8 cellular contexts compared by ENCODE assay signal in genomic region chr1:110203021-110203661, GRCh38. TPM values are rescaled to one million over a fixed set of nuclear protein-coding genes. Genes with fewer than 3 reads are reported as not detected.
DNase-seq lines count a peak whose midpoint lies in the region; ATAC-seq, FAIRE-seq and TF ChIP-seq lines count a peak whose summit lies in the region.

No MANE protein-coding gene starts in this region.

- no peak overlapping the region for H3K27ac ChIP-seq in KMS-11
- no peak overlapping the region for H3K27ac ChIP-seq in upper lobe of right lung

- H3K4me3 ChIP-seq in KMS-11 (IDR thresholded peaks at IDR 0.05; ENCODE audit: insufficient read depth, low read depth, low read length) (no peak overlapping the region), fibroblast of mammary gland (ENCODE audit: control insufficient read depth, low read depth, low read length) (no peak overlapping the region), upper lobe of right lung (no peak overlapping the region)

- H3K27me3 ChIP-seq in KMS-11 (ENCODE audit: insufficient read depth, low read depth) (no peaks in the 10 kb centered on the region), upper lobe of right lung (no peaks in the 10 kb centered on the region)

- no peak overlapping the region for H3K9ac ChIP-seq in KMS-11

- no peaks in the 10 kb centered on the region for H3K79me2 ChIP-seq in KMS-11 (ENCODE audit: insufficient read depth, low read depth)

- no peak for FAIRE-seq in RCC 7860 (lab: Jason Lieb, UNC)

- no peaks in the 10 kb centered on the region for H3K36me3 ChIP-seq in KMS-11 (ENCODE audit: insufficient read depth)
- H3K36me3 ChIP-seq in upper lobe of right lung, result no peaks in the 10 kb centered on the region

- no peaks in the 10 kb centered on the region for H3K9me3 ChIP-seq in upper lobe of right lung

- ATAC-seq in upper lobe of right lung (peak; percentile 65), HG03457 (IDR thresholded peaks at IDR 0.05; ENCODE audit: unreplicated experiment) (no peak)

- no peak overlapping the region for H3K4me2 ChIP-seq in KMS-11

- peak overlapping the region; percentile 66 for H2AFZ ChIP-seq in KMS-11 (ENCODE audit: low read depth)

- intact Hi-C loops in upper lobe of right lung (cut with DNase I), result loop anchor here (2.0 to 5.0 kb wide), 2 partner anchors 110 to 259 kb away; no protein-coding TSS in a partner anchor

- peaks cover 6% of the 10 kb centered on the region for H3K4me1 ChIP-seq in KMS-11 (ENCODE audit: low read depth, poor library complexity, severe bottlenecking)
- H3K4me1 ChIP-seq in upper lobe of right lung, result no peaks in the 10 kb centered on the region

- TF ChIP-seq CTCF in KMS-11 (conservative IDR thresholded peaks at IDR 0.05; ENCODE audit: low read depth, low read length) (peak; percentile 71), fibroblast of mammary gland (conservative IDR thresholded peaks at IDR 0.05; ENCODE audit: control insufficient read depth, insufficient read depth, low read depth, low read length) (peak; percentile 95), upper lobe of right lung (IDR thresholded peaks at IDR 0.05) (peak; percentile 86)

- H4K20me1 ChIP-seq in KMS-11 (ENCODE audit: insufficient read depth), result no peaks in the 10 kb centered on the region

- DNase-seq in DMS79 (lab: John Stamatoyannopoulos, UW) (peak; percentile 50), RCC 7860 (ENCODE audit: low spot score) (peak; percentile 39), fibroblast of mammary gland (ENCODE audit: low read depth) (peak; percentile 68), nucleus accumbens (lab: John Stamatoyannopoulos, UW) (peak in 31 of 56 donors; percentile 5 to 68 (median 29)), upper lobe of right lung (no peak)
- DNase-seq in activated T-cell treated with anti-CD3 and anti-CD28 coated beads, Interleukin-2, amount 50 U/mL, for 1 hour, result peak; percentile 43

RNA-seq across cellular contexts. Expression of gene KCNC4, which starts 7.0 kb away (rescaled TPM):
- total RNA-seq in upper lobe of right lung, result 11.1 TPM

RNA-seq across cellular contexts. Expression of gene SLC6A17, which starts 52.8 kb away (rescaled TPM):
- 0.06 TPM for total RNA-seq in upper lobe of right lung
